ENCODE assay signal across 1 cellular context in the genomic region with DNA sequence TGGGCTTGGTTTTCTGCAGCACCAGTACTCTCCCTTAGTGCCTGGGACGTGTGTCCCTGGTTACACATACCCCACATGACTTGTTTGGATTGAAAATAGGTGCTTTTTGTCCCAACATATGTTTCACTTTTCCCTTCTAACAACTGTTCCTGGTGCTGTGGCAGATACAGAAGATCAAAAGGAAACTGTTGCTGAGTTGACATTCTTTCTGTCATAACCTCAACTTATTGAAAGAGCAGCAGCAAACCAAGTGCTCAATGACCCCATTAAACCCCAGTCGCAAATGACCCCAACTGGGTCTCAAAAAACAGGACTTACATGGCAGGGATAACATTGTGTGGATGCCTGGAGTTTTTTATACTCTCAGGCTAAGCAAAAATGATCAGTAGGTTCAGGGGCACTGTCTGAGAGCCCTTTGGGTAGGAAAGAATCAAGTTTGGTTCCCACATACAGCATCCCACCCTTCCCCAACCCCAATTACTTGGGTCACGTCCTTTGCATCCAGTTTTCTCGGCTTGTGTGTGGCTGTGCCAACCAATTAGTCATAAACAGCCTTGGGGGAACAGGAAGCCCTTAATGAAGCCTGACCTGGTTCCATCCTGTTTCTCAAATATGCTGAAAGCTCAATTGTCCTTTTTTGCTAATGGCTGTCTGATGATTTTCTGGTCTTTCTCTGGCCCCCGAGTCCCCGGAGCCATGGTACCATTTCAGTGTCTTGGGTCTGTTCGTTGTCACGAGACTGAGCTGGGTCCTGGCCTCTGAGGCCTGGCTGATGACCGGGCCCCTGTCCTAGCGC.
TF ChIP-seq lines count a peak whose summit lies in the region.

No MANE protein-coding gene starts in this region.

TF ChIP-seq in GM12878, 131 proteins besides CTCF, POLR2A, EP300 and RAD21:
- TF ChIP-seq ZNF687 (IDR thresholded peaks at IDR 0.05), result 0 out of 2 replicates have a peak, but pooled peaks have one; percentile 14
- peak; percentile 45 for TF ChIP-seq MTA2 (IDR thresholded peaks at IDR 0.05; ENCODE audit: low read depth)
- no peak for TF ChIP-seq CEBPZ (IDR thresholded peaks at IDR 0.05; ENCODE audit: low read depth, low read length)
- no peak for TF ChIP-seq FOS (IDR thresholded peaks at IDR 0.05; ENCODE audit: borderline replicate concordance, extremely low read depth, insufficient read length)
- TF ChIP-seq, protein P1, sequence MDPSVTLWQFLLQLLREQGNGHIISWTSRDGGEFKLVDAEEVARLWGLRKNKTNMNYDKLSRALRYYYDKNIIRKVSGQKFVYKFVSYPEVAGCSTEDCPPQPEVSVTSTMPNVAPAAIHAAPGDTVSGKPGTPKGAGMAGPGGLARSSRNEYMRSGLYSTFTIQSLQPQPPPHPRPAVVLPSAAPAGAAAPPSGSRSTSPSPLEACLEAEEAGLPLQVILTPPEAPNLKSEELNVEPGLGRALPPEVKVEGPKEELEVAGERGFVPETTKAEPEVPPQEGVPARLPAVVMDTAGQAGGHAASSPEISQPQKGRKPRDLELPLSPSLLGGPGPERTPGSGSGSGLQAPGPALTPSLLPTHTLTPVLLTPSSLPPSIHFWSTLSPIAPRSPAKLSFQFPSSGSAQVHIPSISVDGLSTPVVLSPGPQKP (IDR thresholded peaks at IDR 0.05; ENCODE audit: low read depth, low read length), result no peak
- TF ChIP-seq NBN (IDR thresholded peaks at IDR 0.05), result no peak
